In the genomic region with DNA sequence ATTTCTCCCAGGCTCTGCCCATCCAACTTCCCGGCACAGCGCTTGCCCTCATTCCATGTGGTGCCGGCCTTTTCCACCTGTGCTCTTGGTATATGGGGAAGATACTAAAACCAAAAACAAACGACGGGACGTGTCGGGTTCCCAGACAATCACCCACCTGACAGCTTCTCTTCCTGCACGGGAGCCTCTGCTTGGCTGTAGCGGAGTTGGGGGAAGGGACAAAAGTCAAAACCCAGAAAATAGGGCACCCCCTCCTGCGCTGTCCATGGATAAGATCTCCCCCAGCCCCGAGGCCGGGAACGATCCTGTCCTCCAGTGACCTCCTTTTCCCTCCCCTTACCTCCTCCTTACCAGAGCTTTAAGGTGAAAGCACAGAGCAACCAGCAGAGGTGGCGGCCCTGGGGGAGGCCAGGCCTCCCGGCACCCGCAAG, we compare ENCODE assay signal across 1 cellular context.
TF ChIP-seq lines count a peak whose summit lies in the region.

No MANE protein-coding gene starts in this region.

TF ChIP-seq in HepG2, 621 proteins besides CTCF, POLR2A, EP300 and RAD21 (continues in another document):
- TF ChIP-seq REPIN1 (CRISPR knock-in tag; IDR thresholded peaks at IDR 0.05; ENCODE audit: borderline replicate concordance, low read depth) (no peak), HOXA5 (CRISPR knock-in tag; IDR thresholded peaks at IDR 0.05) (0 out of 2 replicates have a peak, but pooled peaks have one; percentile 59), HNRNPK (IDR thresholded peaks at IDR 0.05; ENCODE audit: low read depth, low read length, poor library complexity, severe bottlenecking) (no peak), ZFAT (CRISPR knock-in tag; conservative IDR thresholded peaks at IDR 0.05) (0 out of 2 replicates have a peak, but pooled peaks have one; percentile 50), NKX3-1 (CRISPR knock-in tag; IDR thresholded peaks at IDR 0.05) (no peak), SIX4 (CRISPR knock-in tag; IDR thresholded peaks at IDR 0.05) (peak; percentile 20; the same call in 1 of the 2 replicates), ZNF549 (CRISPR knock-in tag; IDR thresholded peaks at IDR 0.05) (0 out of 2 replicates have a peak, but pooled peaks have one; percentile 33), ZSCAN12 (CRISPR knock-in tag; IDR thresholded peaks at IDR 0.05) (0 out of 2 replicates have a peak, but pooled peaks have one; percentile 9), BRD4 (CRISPR knock-in tag; IDR thresholded peaks at IDR 0.05) (peak; percentile 47; the same call in 1 of the 2 replicates), ZNF670 (CRISPR knock-in tag; IDR thresholded peaks at IDR 0.05; ENCODE audit: borderline replicate concordance) (peak; percentile 10; the same call in 1 of the 2 replicates), ZNF724P (CRISPR knock-in tag; IDR thresholded peaks at IDR 0.05; ENCODE audit: borderline replicate concordance) (0 out of 2 replicates have a peak, but pooled peaks have one; percentile 86), ZNF160 (CRISPR knock-in tag; IDR thresholded peaks at IDR 0.05) (no peak; the same call in 1 of the 2 replicates)
- TF ChIP-seq, protein P1, sequence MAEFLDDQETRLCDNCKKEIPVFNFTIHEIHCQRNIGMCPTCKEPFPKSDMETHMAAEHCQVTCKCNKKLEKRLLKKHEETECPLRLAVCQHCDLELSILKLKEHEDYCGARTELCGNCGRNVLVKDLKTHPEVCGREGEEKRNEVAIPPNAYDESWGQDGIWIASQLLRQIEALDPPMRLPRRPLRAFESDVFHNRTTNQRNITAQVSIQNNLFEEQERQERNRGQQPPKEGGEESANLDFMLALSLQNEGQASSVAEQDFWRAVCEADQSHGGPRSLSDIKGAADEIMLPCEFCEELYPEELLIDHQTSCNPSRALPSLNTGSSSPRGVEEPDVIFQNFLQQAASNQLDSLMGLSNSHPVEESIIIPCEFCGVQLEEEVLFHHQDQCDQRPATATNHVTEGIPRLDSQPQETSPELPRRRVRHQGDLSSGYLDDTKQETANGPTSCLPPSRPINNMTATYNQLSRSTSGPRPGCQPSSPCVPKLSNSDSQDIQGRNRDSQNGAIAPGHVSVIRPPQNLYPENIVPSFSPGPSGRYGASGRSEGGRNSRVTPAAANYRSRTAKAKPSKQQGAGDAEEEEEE (CRISPR knock-in tag; IDR thresholded peaks at IDR 0.05; ENCODE audit: borderline replicate concordance), result no peak
- TF ChIP-seq, protein P2, sequence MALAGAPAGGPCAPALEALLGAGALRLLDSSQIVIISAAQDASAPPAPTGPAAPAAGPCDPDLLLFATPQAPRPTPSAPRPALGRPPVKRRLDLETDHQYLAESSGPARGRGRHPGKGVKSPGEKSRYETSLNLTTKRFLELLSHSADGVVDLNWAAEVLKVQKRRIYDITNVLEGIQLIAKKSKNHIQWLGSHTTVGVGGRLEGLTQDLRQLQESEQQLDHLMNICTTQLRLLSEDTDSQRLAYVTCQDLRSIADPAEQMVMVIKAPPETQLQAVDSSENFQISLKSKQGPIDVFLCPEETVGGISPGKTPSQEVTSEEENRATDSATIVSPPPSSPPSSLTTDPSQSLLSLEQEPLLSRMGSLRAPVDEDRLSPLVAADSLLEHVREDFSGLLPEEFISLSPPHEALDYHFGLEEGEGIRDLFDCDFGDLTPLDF (CRISPR knock-in tag; IDR thresholded peaks at IDR 0.05), result no peak
- TF ChIP-seq, protein P3, sequence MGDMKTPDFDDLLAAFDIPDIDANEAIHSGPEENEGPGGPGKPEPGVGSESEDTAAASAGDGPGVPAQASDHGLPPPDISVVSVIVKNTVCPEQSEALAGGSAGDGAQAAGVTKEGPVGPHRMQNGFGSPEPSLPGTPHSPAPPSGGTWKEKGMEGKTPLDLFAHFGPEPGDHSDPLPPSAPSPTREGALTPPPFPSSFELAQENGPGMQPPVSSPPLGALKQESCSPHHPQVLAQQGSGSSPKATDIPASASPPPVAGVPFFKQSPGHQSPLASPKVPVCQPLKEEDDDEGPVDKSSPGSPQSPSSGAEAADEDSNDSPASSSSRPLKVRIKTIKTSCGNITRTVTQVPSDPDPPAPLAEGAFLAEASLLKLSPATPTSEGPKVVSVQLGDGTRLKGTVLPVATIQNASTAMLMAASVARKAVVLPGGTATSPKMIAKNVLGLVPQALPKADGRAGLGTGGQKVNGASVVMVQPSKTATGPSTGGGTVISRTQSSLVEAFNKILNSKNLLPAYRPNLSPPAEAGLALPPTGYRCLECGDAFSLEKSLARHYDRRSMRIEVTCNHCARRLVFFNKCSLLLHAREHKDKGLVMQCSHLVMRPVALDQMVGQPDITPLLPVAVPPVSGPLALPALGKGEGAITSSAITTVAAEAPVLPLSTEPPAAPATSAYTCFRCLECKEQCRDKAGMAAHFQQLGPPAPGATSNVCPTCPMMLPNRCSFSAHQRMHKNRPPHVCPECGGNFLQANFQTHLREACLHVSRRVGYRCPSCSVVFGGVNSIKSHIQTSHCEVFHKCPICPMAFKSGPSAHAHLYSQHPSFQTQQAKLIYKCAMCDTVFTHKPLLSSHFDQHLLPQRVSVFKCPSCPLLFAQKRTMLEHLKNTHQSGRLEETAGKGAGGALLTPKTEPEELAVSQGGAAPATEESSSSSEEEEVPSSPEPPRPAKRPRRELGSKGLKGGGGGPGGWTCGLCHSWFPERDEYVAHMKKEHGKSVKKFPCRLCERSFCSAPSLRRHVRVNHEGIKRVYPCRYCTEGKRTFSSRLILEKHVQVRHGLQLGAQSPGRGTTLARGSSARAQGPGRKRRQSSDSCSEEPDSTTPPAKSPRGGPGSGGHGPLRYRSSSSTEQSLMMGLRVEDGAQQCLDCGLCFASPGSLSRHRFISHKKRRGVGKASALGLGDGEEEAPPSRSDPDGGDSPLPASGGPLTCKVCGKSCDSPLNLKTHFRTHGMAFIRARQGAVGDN (CRISPR knock-in tag; IDR thresholded peaks at IDR 0.05), result no peak
- TF ChIP-seq, protein P4, sequence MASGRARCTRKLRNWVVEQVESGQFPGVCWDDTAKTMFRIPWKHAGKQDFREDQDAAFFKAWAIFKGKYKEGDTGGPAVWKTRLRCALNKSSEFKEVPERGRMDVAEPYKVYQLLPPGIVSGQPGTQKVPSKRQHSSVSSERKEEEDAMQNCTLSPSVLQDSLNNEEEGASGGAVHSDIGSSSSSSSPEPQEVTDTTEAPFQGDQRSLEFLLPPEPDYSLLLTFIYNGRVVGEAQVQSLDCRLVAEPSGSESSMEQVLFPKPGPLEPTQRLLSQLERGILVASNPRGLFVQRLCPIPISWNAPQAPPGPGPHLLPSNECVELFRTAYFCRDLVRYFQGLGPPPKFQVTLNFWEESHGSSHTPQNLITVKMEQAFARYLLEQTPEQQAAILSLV (CRISPR knock-in tag; IDR thresholded peaks at IDR 0.05; ENCODE audit: borderline replicate concordance), result 0 out of 2 replicates have a peak, but pooled peaks have one; percentile 10
- TF ChIP-seq, protein P5, sequence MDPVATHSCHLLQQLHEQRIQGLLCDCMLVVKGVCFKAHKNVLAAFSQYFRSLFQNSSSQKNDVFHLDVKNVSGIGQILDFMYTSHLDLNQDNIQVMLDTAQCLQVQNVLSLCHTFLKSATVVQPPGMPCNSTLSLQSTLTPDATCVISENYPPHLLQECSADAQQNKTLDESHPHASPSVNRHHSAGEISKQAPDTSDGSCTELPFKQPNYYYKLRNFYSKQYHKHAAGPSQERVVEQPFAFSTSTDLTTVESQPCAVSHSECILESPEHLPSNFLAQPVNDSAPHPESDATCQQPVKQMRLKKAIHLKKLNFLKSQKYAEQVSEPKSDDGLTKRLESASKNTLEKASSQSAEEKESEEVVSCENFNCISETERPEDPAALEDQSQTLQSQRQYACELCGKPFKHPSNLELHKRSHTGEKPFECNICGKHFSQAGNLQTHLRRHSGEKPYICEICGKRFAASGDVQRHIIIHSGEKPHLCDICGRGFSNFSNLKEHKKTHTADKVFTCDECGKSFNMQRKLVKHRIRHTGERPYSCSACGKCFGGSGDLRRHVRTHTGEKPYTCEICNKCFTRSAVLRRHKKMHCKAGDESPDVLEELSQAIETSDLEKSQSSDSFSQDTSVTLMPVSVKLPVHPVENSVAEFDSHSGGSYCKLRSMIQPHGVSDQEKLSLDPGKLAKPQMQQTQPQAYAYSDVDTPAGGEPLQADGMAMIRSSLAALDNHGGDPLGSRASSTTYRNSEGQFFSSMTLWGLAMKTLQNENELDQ (CRISPR knock-in tag; IDR thresholded peaks at IDR 0.05; ENCODE audit: borderline replicate concordance), result 0 out of 2 replicates have a peak, but pooled peaks have one; percentile 37
- TF ChIP-seq, protein P6, sequence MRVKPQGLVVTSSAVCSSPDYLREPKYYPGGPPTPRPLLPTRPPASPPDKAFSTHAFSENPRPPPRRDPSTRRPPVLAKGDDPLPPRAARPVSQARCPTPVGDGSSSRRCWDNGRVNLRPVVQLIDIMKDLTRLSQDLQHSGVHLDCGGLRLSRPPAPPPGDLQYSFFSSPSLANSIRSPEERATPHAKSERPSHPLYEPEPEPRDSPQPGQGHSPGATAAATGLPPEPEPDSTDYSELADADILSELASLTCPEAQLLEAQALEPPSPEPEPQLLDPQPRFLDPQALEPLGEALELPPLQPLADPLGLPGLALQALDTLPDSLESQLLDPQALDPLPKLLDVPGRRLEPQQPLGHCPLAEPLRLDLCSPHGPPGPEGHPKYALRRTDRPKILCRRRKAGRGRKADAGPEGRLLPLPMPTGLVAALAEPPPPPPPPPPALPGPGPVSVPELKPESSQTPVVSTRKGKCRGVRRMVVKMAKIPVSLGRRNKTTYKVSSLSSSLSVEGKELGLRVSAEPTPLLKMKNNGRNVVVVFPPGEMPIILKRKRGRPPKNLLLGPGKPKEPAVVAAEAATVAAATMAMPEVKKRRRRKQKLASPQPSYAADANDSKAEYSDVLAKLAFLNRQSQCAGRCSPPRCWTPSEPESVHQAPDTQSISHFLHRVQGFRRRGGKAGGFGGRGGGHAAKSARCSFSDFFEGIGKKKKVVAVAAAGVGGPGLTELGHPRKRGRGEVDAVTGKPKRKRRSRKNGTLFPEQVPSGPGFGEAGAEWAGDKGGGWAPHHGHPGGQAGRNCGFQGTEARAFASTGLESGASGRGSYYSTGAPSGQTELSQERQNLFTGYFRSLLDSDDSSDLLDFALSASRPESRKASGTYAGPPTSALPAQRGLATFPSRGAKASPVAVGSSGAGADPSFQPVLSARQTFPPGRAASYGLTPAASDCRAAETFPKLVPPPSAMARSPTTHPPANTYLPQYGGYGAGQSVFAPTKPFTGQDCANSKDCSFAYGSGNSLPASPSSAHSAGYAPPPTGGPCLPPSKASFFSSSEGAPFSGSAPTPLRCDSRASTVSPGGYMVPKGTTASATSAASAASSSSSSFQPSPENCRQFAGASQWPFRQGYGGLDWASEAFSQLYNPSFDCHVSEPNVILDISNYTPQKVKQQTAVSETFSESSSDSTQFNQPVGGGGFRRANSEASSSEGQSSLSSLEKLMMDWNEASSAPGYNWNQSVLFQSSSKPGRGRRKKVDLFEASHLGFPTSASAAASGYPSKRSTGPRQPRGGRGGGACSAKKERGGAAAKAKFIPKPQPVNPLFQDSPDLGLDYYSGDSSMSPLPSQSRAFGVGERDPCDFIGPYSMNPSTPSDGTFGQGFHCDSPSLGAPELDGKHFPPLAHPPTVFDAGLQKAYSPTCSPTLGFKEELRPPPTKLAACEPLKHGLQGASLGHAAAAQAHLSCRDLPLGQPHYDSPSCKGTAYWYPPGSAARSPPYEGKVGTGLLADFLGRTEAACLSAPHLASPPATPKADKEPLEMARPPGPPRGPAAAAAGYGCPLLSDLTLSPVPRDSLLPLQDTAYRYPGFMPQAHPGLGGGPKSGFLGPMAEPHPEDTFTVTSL (CRISPR knock-in tag; IDR thresholded peaks at IDR 0.05; ENCODE audit: borderline replicate concordance), result 0 out of 2 replicates have a peak, but pooled peaks have one; percentile 29
- TF ChIP-seq, protein P7, sequence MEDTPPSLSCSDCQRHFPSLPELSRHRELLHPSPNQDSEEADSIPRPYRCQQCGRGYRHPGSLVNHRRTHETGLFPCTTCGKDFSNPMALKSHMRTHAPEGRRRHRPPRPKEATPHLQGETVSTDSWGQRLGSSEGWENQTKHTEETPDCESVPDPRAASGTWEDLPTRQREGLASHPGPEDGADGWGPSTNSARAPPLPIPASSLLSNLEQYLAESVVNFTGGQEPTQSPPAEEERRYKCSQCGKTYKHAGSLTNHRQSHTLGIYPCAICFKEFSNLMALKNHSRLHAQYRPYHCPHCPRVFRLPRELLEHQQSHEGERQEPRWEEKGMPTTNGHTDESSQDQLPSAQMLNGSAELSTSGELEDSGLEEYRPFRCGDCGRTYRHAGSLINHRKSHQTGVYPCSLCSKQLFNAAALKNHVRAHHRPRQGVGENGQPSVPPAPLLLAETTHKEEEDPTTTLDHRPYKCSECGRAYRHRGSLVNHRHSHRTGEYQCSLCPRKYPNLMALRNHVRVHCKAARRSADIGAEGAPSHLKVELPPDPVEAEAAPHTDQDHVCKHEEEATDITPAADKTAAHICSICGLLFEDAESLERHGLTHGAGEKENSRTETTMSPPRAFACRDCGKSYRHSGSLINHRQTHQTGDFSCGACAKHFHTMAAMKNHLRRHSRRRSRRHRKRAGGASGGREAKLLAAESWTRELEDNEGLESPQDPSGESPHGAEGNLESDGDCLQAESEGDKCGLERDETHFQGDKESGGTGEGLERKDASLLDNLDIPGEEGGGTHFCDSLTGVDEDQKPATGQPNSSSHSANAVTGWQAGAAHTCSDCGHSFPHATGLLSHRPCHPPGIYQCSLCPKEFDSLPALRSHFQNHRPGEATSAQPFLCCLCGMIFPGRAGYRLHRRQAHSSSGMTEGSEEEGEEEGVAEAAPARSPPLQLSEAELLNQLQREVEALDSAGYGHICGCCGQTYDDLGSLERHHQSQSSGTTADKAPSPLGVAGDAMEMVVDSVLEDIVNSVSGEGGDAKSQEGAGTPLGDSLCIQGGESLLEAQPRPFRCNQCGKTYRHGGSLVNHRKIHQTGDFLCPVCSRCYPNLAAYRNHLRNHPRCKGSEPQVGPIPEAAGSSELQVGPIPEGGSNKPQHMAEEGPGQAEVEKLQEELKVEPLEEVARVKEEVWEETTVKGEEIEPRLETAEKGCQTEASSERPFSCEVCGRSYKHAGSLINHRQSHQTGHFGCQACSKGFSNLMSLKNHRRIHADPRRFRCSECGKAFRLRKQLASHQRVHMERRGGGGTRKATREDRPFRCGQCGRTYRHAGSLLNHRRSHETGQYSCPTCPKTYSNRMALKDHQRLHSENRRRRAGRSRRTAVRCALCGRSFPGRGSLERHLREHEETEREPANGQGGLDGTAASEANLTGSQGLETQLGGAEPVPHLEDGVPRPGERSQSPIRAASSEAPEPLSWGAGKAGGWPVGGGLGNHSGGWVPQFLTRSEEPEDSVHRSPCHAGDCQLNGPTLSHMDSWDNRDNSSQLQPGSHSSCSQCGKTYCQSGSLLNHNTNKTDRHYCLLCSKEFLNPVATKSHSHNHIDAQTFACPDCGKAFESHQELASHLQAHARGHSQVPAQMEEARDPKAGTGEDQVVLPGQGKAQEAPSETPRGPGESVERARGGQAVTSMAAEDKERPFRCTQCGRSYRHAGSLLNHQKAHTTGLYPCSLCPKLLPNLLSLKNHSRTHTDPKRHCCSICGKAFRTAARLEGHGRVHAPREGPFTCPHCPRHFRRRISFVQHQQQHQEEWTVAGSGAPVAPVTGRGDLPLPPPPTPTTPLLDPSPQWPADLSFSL (CRISPR knock-in tag; IDR thresholded peaks at IDR 0.05), result no peak
- TF ChIP-seq, protein P8, sequence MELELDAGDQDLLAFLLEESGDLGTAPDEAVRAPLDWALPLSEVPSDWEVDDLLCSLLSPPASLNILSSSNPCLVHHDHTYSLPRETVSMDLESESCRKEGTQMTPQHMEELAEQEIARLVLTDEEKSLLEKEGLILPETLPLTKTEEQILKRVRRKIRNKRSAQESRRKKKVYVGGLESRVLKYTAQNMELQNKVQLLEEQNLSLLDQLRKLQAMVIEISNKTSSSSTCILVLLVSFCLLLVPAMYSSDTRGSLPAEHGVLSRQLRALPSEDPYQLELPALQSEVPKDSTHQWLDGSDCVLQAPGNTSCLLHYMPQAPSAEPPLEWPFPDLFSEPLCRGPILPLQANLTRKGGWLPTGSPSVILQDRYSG (CRISPR knock-in tag; IDR thresholded peaks at IDR 0.05), result peak; percentile 37; the same call in 1 of the 2 replicates
- TF ChIP-seq, protein P9, sequence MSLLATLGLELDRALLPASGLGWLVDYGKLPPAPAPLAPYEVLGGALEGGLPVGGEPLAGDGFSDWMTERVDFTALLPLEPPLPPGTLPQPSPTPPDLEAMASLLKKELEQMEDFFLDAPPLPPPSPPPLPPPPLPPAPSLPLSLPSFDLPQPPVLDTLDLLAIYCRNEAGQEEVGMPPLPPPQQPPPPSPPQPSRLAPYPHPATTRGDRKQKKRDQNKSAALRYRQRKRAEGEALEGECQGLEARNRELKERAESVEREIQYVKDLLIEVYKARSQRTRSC (CRISPR knock-in tag; IDR thresholded peaks at IDR 0.05; ENCODE audit: low read depth), result peak; percentile 50; the same call in 1 of the 2 replicates
